In genomic region chr7:151243411-151244155, GRCh38 we compare ENCODE assay signal across 7 cellular contexts. TPM values are rescaled to one million over a fixed set of nuclear protein-coding genes. Genes with fewer than 3 reads are reported as not detected.
A peak's percentile ranks its signal among the peaks of the same experiment; 100 is the strongest.
DNase-seq lines count a peak whose midpoint lies in the region; ATAC-seq lines count a peak whose summit lies in the region.
"Had no signal": no experiment of that assay in that cellular context is flagged by ENCODE, and none has a peak within 500 bp of the region (broad histone marks: within the 10 kb centered on the region; RNA-seq: fewer than 3 reads in every experiment).

No MANE protein-coding gene starts in this region.

- peaks cover 5% of the 10 kb centered on the region for H3K36me3 Mint-ChIP-seq in activated T-helper 1 cell treated with anti-CD3 and anti-CD28 coated beads, Interleukin-12 subunit alpha, Interleukin-12 subunit beta, Interleukin-2, Interleukin-4 antibody, amounts not matched to agents 30 ng/mL and 10 ng/mL and 1 ng/mL, durations not matched to agents 14 hours and 24 hours and 36 hours (ENCODE audit: low read depth)
- H3K36me3 Mint-ChIP-seq in stimulated activated effector memory CD8-positive, alpha-beta T cell treated with anti-CD3 and anti-CD28 coated beads, Interleukin-12 subunit alpha, Interleukin-12 subunit beta, amount 100 ng/mL, for 72 hours, result peaks cover 18% of the 10 kb centered on the region

- H3K4me3 Mint-ChIP-seq in activated T-helper 1 cell treated with anti-CD3 and anti-CD28 coated beads, Interleukin-12 subunit alpha, Interleukin-12 subunit beta, Interleukin-2, Interleukin-4 antibody, amounts not matched to agents 30 ng/mL and 10 ng/mL and 1 ng/mL, durations not matched to agents 14 hours and 24 hours and 36 hours, result peak overlapping the region; percentile 49
- peak overlapping the region; percentile 51 for H3K4me3 Mint-ChIP-seq in stimulated activated effector memory CD8-positive, alpha-beta T cell treated with anti-CD3 and anti-CD28 coated beads, Interleukin-12 subunit alpha, Interleukin-12 subunit beta, amount 100 ng/mL, for 72 hours

- peak overlapping the region; percentile 48 for H3K27ac Mint-ChIP-seq in activated T-helper 1 cell treated with anti-CD3 and anti-CD28 coated beads, Interleukin-12 subunit alpha, Interleukin-12 subunit beta, Interleukin-2, Interleukin-4 antibody, amounts not matched to agents 30 ng/mL and 10 ng/mL and 1 ng/mL, durations not matched to agents 14 hours and 24 hours and 36 hours
- H3K27ac Mint-ChIP-seq in stimulated activated effector memory CD8-positive, alpha-beta T cell treated with anti-CD3 and anti-CD28 coated beads, Interleukin-12 subunit alpha, Interleukin-12 subunit beta, amount 100 ng/mL, for 72 hours, result peak overlapping the region; percentile 29

- H3K4me1 Mint-ChIP-seq in activated T-helper 1 cell treated with anti-CD3 and anti-CD28 coated beads, Interleukin-12 subunit alpha, Interleukin-12 subunit beta, Interleukin-2, Interleukin-4 antibody, amounts not matched to agents 30 ng/mL and 10 ng/mL and 1 ng/mL, durations not matched to agents 14 hours and 24 hours and 36 hours (ENCODE audit: low read depth), result peaks cover 23% of the 10 kb centered on the region
- peaks cover 49% of the 10 kb centered on the region for H3K4me1 Mint-ChIP-seq in stimulated activated effector memory CD8-positive, alpha-beta T cell treated with anti-CD3 and anti-CD28 coated beads, Interleukin-12 subunit alpha, Interleukin-12 subunit beta, amount 100 ng/mL, for 72 hours

- peaks cover 30% of the 10 kb centered on the region for H3K27me3 Mint-ChIP-seq in activated T-helper 1 cell treated with anti-CD3 and anti-CD28 coated beads, Interleukin-12 subunit alpha, Interleukin-12 subunit beta, Interleukin-2, Interleukin-4 antibody, amounts not matched to agents 30 ng/mL and 10 ng/mL and 1 ng/mL, durations not matched to agents 14 hours and 24 hours and 36 hours (ENCODE audit: insufficient read depth)

- peak; percentile 24 to 39 for DNase-seq in activated CD4-positive, alpha-beta T cell treated with anti-CD3 and anti-CD28 coated beads for 4 hours
- no peak for DNase-seq in activated CD4-positive, alpha-beta T cell treated with anti-CD3 and anti-CD28 coated beads for 1 hour
- no peak for DNase-seq in activated T-helper 1 cell treated with anti-CD3 and anti-CD28 coated beads, Interleukin-12 subunit alpha, Interleukin-12 subunit beta, Interleukin-2, Interleukin-4 antibody, amounts not matched to agents 30 ng/mL and 10 ng/mL and 1 ng/mL, durations not matched to agents 14 hours and 24 hours and 36 hours (ENCODE audit: low spot score)
- no peak for DNase-seq in stimulated activated effector memory CD8-positive, alpha-beta T cell treated with anti-CD3 and anti-CD28 coated beads, Interleukin-12 subunit alpha, Interleukin-12 subunit beta, amount 100 ng/mL, for 72 hours (ENCODE audit: low spot score in 2 of 2)
- DNase-seq in activated gamma-delta T cell treated with Interleukin-2 at 50 U/mL for 16 hours, result no peak
- DNase-seq: foreskin melanocyte had no signal

- intact Hi-C loops in activated T-helper 1 cell treated with anti-CD3 and anti-CD28 coated beads, Interleukin-12 subunit alpha, Interleukin-12 subunit beta, Interleukin-2, Interleukin-4 antibody, amounts not matched to agents 30 ng/mL and 10 ng/mL and 1 ng/mL, durations not matched to agents 14 hours and 24 hours and 36 hours (cut with micrococcal nuclease), result loop anchor here (1.0 kb wide), 6 partner anchors 11 to 119 kb away; partner anchors contain the start of genes ABCF2 and CHPF2

- H3K9me3 Mint-ChIP-seq in activated T-helper 1 cell treated with anti-CD3 and anti-CD28 coated beads, Interleukin-12 subunit alpha, Interleukin-12 subunit beta, Interleukin-2, Interleukin-4 antibody, amounts not matched to agents 30 ng/mL and 10 ng/mL and 1 ng/mL, durations not matched to agents 14 hours and 24 hours and 36 hours, result no peaks in the 10 kb centered on the region
- H3K9me3 Mint-ChIP-seq in stimulated activated effector memory CD8-positive, alpha-beta T cell treated with anti-CD3 and anti-CD28 coated beads, Interleukin-12 subunit alpha, Interleukin-12 subunit beta, amount 100 ng/mL, for 72 hours, result no peaks in the 10 kb centered on the region

- ATAC-seq in stimulated activated effector memory CD8-positive, alpha-beta T cell treated with anti-CD3 and anti-CD28 coated beads, Interleukin-12 subunit alpha, Interleukin-12 subunit beta, amount 100 ng/mL, for 72 hours, result peak; percentile 4
- ATAC-seq in HG03108 (IDR thresholded peaks at IDR 0.05; ENCODE audit: unreplicated experiment), result no peak

RNA-seq across cellular contexts. Expression of gene SMARCD3, which starts 4.9 kb away (rescaled TPM):
- 2.4 and 3.1 TPM in 2 replicates for total RNA-seq in activated T-helper 1 cell treated with anti-CD3 and anti-CD28 coated beads, Interleukin-12 subunit alpha, Interleukin-12 subunit beta, Interleukin-2, Interleukin-4 antibody, amounts not matched to agents 30 ng/mL and 10 ng/mL and 1 ng/mL, durations not matched to agents 14 hours and 24 hours and 36 hours

RNA-seq across cellular contexts. Expression of gene CHPF2, which starts 11.3 kb away (rescaled TPM):
- total RNA-seq in activated T-helper 1 cell treated with anti-CD3 and anti-CD28 coated beads, Interleukin-12 subunit alpha, Interleukin-12 subunit beta, Interleukin-2, Interleukin-4 antibody, amounts not matched to agents 30 ng/mL and 10 ng/mL and 1 ng/mL, durations not matched to agents 14 hours and 24 hours and 36 hours, result 45.6 and 48.5 TPM in 2 replicates

RNA-seq across cellular contexts. Expression of gene ABCF2, which starts 16.6 kb away (rescaled TPM):
- total RNA-seq in activated T-helper 1 cell treated with anti-CD3 and anti-CD28 coated beads, Interleukin-12 subunit alpha, Interleukin-12 subunit beta, Interleukin-2, Interleukin-4 antibody, amounts not matched to agents 30 ng/mL and 10 ng/mL and 1 ng/mL, durations not matched to agents 14 hours and 24 hours and 36 hours, result 81.7 and 85.4 TPM in 2 replicates

RNA-seq across cellular contexts. Expression of gene H2BK1, which starts 33.3 kb away (rescaled TPM):
- total RNA-seq in activated T-helper 1 cell treated with anti-CD3 and anti-CD28 coated beads, Interleukin-12 subunit alpha, Interleukin-12 subunit beta, Interleukin-2, Interleukin-4 antibody, amounts not matched to agents 30 ng/mL and 10 ng/mL and 1 ng/mL, durations not matched to agents 14 hours and 24 hours and 36 hours, result not detected in 2 replicates

RNA-seq across cellular contexts. Expression of gene ASB10, which starts 56.5 kb away (rescaled TPM):
- total RNA-seq in activated T-helper 1 cell treated with anti-CD3 and anti-CD28 coated beads, Interleukin-12 subunit alpha, Interleukin-12 subunit beta, Interleukin-2, Interleukin-4 antibody, amounts not matched to agents 30 ng/mL and 10 ng/mL and 1 ng/mL, durations not matched to agents 14 hours and 24 hours and 36 hours, result not detected in 2 replicates

Comparison
In these comparisons a context has a peak if more than half of its experiments do, and no peak if none do; other contexts are left out.
1. DNase-seq: peak in activated CD4-positive, alpha-beta T cell treated with anti-CD3 and anti-CD28 coated beads for 4 hours (2 of 2); none in activated CD4-positive, alpha-beta T cell treated with anti-CD3 and anti-CD28 coated beads for 1 hour (single experiment), activated T-helper 1 cell treated with anti-CD3 and anti-CD28 coated beads, Interleukin-12 subunit alpha, Interleukin-12 subunit beta, Interleukin-2, Interleukin-4 antibody, amounts not matched to agents 30 ng/mL and 10 ng/mL and 1 ng/mL, durations not matched to agents 14 hours and 24 hours and 36 hours (single experiment), stimulated activated effector memory CD8-positive, alpha-beta T cell treated with anti-CD3 and anti-CD28 coated beads, Interleukin-12 subunit alpha, Interleukin-12 subunit beta, amount 100 ng/mL, for 72 hours (0 of 2) and activated gamma-delta T cell treated with Interleukin-2 at 50 U/mL for 16 hours (single experiment).